Comparison of ENCODE assay signal across 19 cellular contexts in genomic region chr4:8088966-8089491, GRCh38.
DNase-seq lines count a peak whose midpoint lies in the region; FAIRE-seq and TF ChIP-seq lines count a peak whose summit lies in the region.
"Had no signal": no experiment of that assay in that cellular context is flagged by ENCODE, and none has a peak within 500 bp of the region (broad histone marks: within the 10 kb centered on the region; RNA-seq: fewer than 3 reads in every experiment).

No MANE protein-coding gene starts in this region.

- H3K18ac ChIP-seq in H1 (ENCODE audit: extremely low read depth, low read length) (no peak overlapping the region), H9 (ENCODE audit: insufficient read length, low read depth, low read length) (no peak overlapping the region)

- H3K27me3 Mint-ChIP-seq in CD14-positive monocyte (ENCODE audit: low read depth in 3 of 3) (peaks cover 3 to 5% (median 4%) of the 10 kb centered on the region in 3 donors), H9 (ENCODE audit: low read depth) (no peaks in the 10 kb centered on the region; the same call in 1 of the 2 replicates), endothelial cell (ENCODE audit: unreplicated experiment) (peaks cover 3% of the 10 kb centered on the region)
- H3K27me3 Mint-ChIP-seq: CD4-positive, alpha-beta T cell had no signal

- H3K9me3 Mint-ChIP-seq in CD14-positive monocyte: peaks cover 6 to 20% (median 17%) of the 10 kb centered on the region in 7 donors
- H3K9me3 Mint-ChIP-seq in H9: peaks cover 13 to 14% of the 10 kb centered on the region in 2 experiments
- peaks cover 5% of the 10 kb centered on the region for H3K9me3 Mint-ChIP-seq in endothelial cell (ENCODE audit: unreplicated experiment)

- H3T11ph ChIP-seq in H9 (ENCODE audit: low read length): no peak overlapping the region

- H3K36me3 Mint-ChIP-seq in CD14-positive monocyte: no peaks in the 10 kb centered on the region
- H3K36me3 Mint-ChIP-seq in H9 (ENCODE audit: insufficient read depth in 1 of 3, low read depth in 3 of 3): peaks cover 10 to 11% (median 11%) of the 10 kb centered on the region in 3 experiments
- H3K36me3 Mint-ChIP-seq in endothelial cell (ENCODE audit: low read depth, unreplicated experiment): peaks cover 7% of the 10 kb centered on the region

- peak; percentile 43 for DNase-seq in CD14-positive monocyte (ENCODE audit: low spot score)
- DNase-seq in H1 (ENCODE audit: low read depth in 1 of 2, low spot score in 2 of 2): no peak
- peak; percentile 1 for DNase-seq in osteoblast (ENCODE audit: insufficient read length, low spot score, missing footprints)
- DNase-seq in H9: no peak
- DNase-seq in NOMO-1 treated with DMSO at 0.1 percent for 48 hours (lab: John Stamatoyannopoulos, UW; ENCODE audit: unreplicated experiment): no peak
- no peak for DNase-seq in endothelial cell (ENCODE audit: low spot score)
- DNase-seq: ACHN; BE2C; C1 segment of cervical spinal cord; Caco-2; CD4-positive, alpha-beta T cell; DMS79; GDM1; HCEC 1CT had no signal

- H3K23ac ChIP-seq in H1 (ENCODE audit: insufficient read length) (no peak overlapping the region), H9 (ENCODE audit: insufficient read length, low read depth, low read length) (no peak overlapping the region)

- intact Hi-C loops in CD14-positive monocyte (cut with micrococcal nuclease): no loop called here

- H3K27me3 ChIP-seq in H1 (replicated peaks in 1 of 4; ENCODE audit: control insufficient read depth in 3 of 4, extremely low read depth in 1 of 4, insufficient read depth in 3 of 4, low read length in 3 of 4) (no peaks in the 10 kb centered on the region), osteoblast (ENCODE audit: insufficient read depth, low read length) (peaks cover 3% of the 10 kb centered on the region), H9 (ENCODE audit: insufficient read depth, low read length) (no peaks in the 10 kb centered on the region; the same call in 1 of the 2 replicates)
- H3K27me3 ChIP-seq: BE2C had no signal

- no peak overlapping the region for H2BK5ac ChIP-seq in H1 (ENCODE audit: low read depth, low read length)
- no peak overlapping the region for H2BK5ac ChIP-seq in H9 (ENCODE audit: insufficient read length, low read length)

- H2BK20ac ChIP-seq in H1 (ENCODE audit: low read length) (no peak overlapping the region), H9 (ENCODE audit: low read depth, low read length, poor library complexity, severe bottlenecking) (no peak overlapping the region)

- H3K4me3 Mint-ChIP-seq in CD14-positive monocyte (no peak overlapping the region), H9 (no peak overlapping the region), endothelial cell (ENCODE audit: unreplicated experiment) (no peak overlapping the region)
- H3K4me3 Mint-ChIP-seq: CD4-positive, alpha-beta T cell had no signal

- H3K36me3 ChIP-seq in H1 (ENCODE audit: control insufficient read depth in 2 of 4, insufficient read depth in 4 of 4, low read length in 3 of 4) (no peaks in the 10 kb centered on the region), osteoblast (ENCODE audit: insufficient read depth, low read length) (no peaks in the 10 kb centered on the region)
- H3K36me3 ChIP-seq: BE2C had no signal

- H3K9me3 ChIP-seq in H1 (ENCODE audit: insufficient read depth in 2 of 2, low read depth in 1 of 2, low read length in 1 of 2): peaks cover 0 to 6% of the 10 kb centered on the region in 2 experiments; a peak in 2 of 4 replicates
- no peaks in the 10 kb centered on the region for H3K9me3 ChIP-seq in osteoblast (ENCODE audit: low read depth, low read length)
- H3K9me3 ChIP-seq in H9 (ENCODE audit: control insufficient read depth, low read depth, low read length): no peaks in the 10 kb centered on the region
- H3K9me3 ChIP-seq: BE2C had no signal

- H2BK12ac ChIP-seq in H1 (ENCODE audit: low read depth, low read length) (no peak overlapping the region), H9 (ENCODE audit: insufficient read length, low read depth, low read length) (no peak overlapping the region)

- POLR2A ChIA-PET in H1 (lab: Charles Lee; ENCODE audit: partially characterized antibody): no interaction called here

- TF ChIP-seq RAD21 in Ishikawa (IDR thresholded peaks at IDR 0.05; ENCODE audit: low read depth) (no peak), H1 (IDR thresholded peaks at IDR 0.05 in 1 of 2, conservative IDR thresholded peaks at IDR 0.05 in 1 of 2; ENCODE audit: low read depth in 2 of 2, low read length in 2 of 2) (no peak)

- no peak overlapping the region for H3K27ac ChIP-seq in H1 (ENCODE audit: low read depth, low read length)
- no peak overlapping the region for H3K27ac ChIP-seq in osteoblast (ENCODE audit: low read depth, low read length)
- H3K27ac ChIP-seq in H9 (ENCODE audit: insufficient read length, low read depth, low read length): no peak overlapping the region

- 91% methylated on average over 12 of the region's 12 CpGs; no CpG with 5 or more reads in 1 of the 2 experiments for WGBS in H1 (ENCODE audit: extremely low coverage in 1 of 2, insufficient coverage in 1 of 2, insufficient read length in 1 of 2, insufficient replicate concordance in 2 of 2, low coverage in 1 of 2, low lambda C conversion rate in 2 of 2, missing lambda C conversion rate in 1 of 2), 2 experiments
- WGBS in H9 (ENCODE audit: extremely low coverage, insufficient read length, low lambda C conversion rate): no CpG with 5 or more reads among the region's 12 CpGs

- no peak overlapping the region for H4K91ac ChIP-seq in H1 (replicated peaks; ENCODE audit: insufficient read length, low read length)
- no peak overlapping the region for H4K91ac ChIP-seq in H9 (ENCODE audit: insufficient read length, low read depth, low read length)

- no peak for FAIRE-seq in H1 (lab: Jason Lieb, UNC)
- FAIRE-seq: A204.1, D721Med, GM12892, GM18507 had no signal

- H3K4me3 ChIP-seq in H1 (ENCODE audit: extremely low read depth in 1 of 4, insufficient read depth in 2 of 4, low read depth in 3 of 4, low read length in 4 of 4): no peak overlapping the region
- no peak overlapping the region for H3K4me3 ChIP-seq in osteoblast (ENCODE audit: insufficient read depth, low read length)

- no peak overlapping the region for H3K56ac ChIP-seq in H1 (replicated peaks; ENCODE audit: insufficient read length, low read depth, low read length)
- H3K56ac ChIP-seq in H9 (ENCODE audit: insufficient read length, low read depth, low read length): no peak overlapping the region

- H3K79me2 ChIP-seq in H1 (ENCODE audit: control insufficient read depth in 1 of 2, insufficient read depth in 2 of 2, low read length in 2 of 2) (no peaks in the 10 kb centered on the region), osteoblast (ENCODE audit: insufficient read depth, low read length) (no peaks in the 10 kb centered on the region), H9 (ENCODE audit: insufficient read depth, low read length) (no peaks in the 10 kb centered on the region)

- H4K8ac ChIP-seq in H1 (ENCODE audit: extremely low read depth, insufficient read depth, low read length) (no peak overlapping the region), H9 (replicated peaks; ENCODE audit: insufficient read length, low read depth, low read length) (no peak overlapping the region)

- no peak overlapping the region for H2AFZ ChIP-seq in H1 (ENCODE audit: low read length)
- no peak overlapping the region for H2AFZ ChIP-seq in osteoblast (ENCODE audit: low read length)
- no peak overlapping the region for H2AFZ ChIP-seq in H9 (ENCODE audit: low read length)

- TF ChIP-seq CTCF in CD14-positive monocyte (IDR thresholded peaks at IDR 0.05) (no peak), H1 (IDR thresholded peaks at IDR 0.05; ENCODE audit: control extremely low read depth in 1 of 3, insufficient read depth in 1 of 3, low read depth in 1 of 3, low read length in 3 of 3) (no peak), osteoblast (IDR thresholded peaks at IDR 0.05; ENCODE audit: extremely low read depth, low read depth, low read length) (no peak), H9 (conservative IDR thresholded peaks at IDR 0.05) (no peak), endothelial cell (IDR thresholded peaks at IDR 0.05; ENCODE audit: unreplicated experiment) (no peak)

- H4K20me1 ChIP-seq in H1 (replicated peaks in 1 of 2; ENCODE audit: control insufficient read depth in 1 of 2, insufficient read depth in 2 of 2, low read length in 2 of 2) (no peaks in the 10 kb centered on the region), osteoblast (ENCODE audit: insufficient read depth, low read length) (no peaks in the 10 kb centered on the region), H9 (ENCODE audit: control insufficient read depth, insufficient read depth, insufficient read length) (no peaks in the 10 kb centered on the region)

- H3K14ac ChIP-seq in H1 (ENCODE audit: insufficient read length) (no peak overlapping the region), H9 (ENCODE audit: insufficient read depth, low read length) (no peak overlapping the region)

- no peak overlapping the region for H2BK120ac ChIP-seq in H1 (replicated peaks; ENCODE audit: low read depth, low read length)
- H2BK120ac ChIP-seq in H9 (ENCODE audit: low read depth, low read length, poor library complexity, severe bottlenecking): no peak overlapping the region

- H3K4me1 ChIP-seq in H1 (replicated peaks in 1 of 4; ENCODE audit: control insufficient read depth in 3 of 4, insufficient read depth in 4 of 4, low read length in 3 of 4) (peaks cover 0 to 2% (median 0%) of the 10 kb centered on the region in 4 experiments; a peak in 3 of 7 replicates), osteoblast (ENCODE audit: insufficient read depth, low read length) (no peaks in the 10 kb centered on the region), H9 (ENCODE audit: insufficient read depth, low read length) (no peaks in the 10 kb centered on the region)
- H3K4me1 ChIP-seq: Caco-2 had no signal

- H3K4me2 ChIP-seq in H1 (ENCODE audit: insufficient read depth in 1 of 2, low read depth in 2 of 2, low read length in 2 of 2) (no peak overlapping the region), osteoblast (ENCODE audit: insufficient read depth, low read length) (no peak overlapping the region), H9 (ENCODE audit: insufficient read depth, insufficient read length, low read length) (no peak overlapping the region)

- no peak for TF ChIP-seq POLR2A in H1 (IDR thresholded peaks at IDR 0.05; ENCODE audit: control extremely low read depth in 1 of 2, low read depth in 2 of 2, low read length in 2 of 2)

- H3K9ac ChIP-seq in H1 (replicated peaks in 1 of 4; ENCODE audit: extremely low read depth in 1 of 4, low read depth in 3 of 4, low read length in 3 of 4) (no peak overlapping the region), H9 (ENCODE audit: extremely low read depth, insufficient read length, low read length) (no peak overlapping the region)

- H3K23me2 ChIP-seq in H1 (ENCODE audit: low read depth, low read length) (no peaks in the 10 kb centered on the region), H9 (ENCODE audit: insufficient read length, low read depth, low read length, poor library complexity, severe bottlenecking) (no peaks in the 10 kb centered on the region)

- TF ChIP-seq EP300 in Ishikawa (IDR thresholded peaks at IDR 0.05; ENCODE audit: borderline replicate concordance) (no peak), H1 (IDR thresholded peaks at IDR 0.05; ENCODE audit: borderline replicate concordance in 1 of 2, low read depth in 2 of 2, low read length in 2 of 2) (no peak)

- H2BK15ac ChIP-seq in H1 (ENCODE audit: low read length) (no peak overlapping the region), H9 (ENCODE audit: low read depth, low read length) (no peak overlapping the region)

- peak overlapping the region; percentile 38 for H3K4ac ChIP-seq in H1 (replicated peaks; ENCODE audit: insufficient read length, low read depth, low read length)
- H3K4ac ChIP-seq in H9 (ENCODE audit: low read depth, low read length): no peak overlapping the region

- H2AK5ac ChIP-seq in H1 (ENCODE audit: low read depth, low read length) (no peak overlapping the region), H9 (ENCODE audit: insufficient read length, low read length) (no peak overlapping the region)

- CTCF ChIA-PET in H1 (lab: Charles Lee; ENCODE audit: partially characterized antibody): interaction anchor here (0.9 to 5.7 kb wide), 4 partner anchors 13 to 73 kb away, joined by 3 to 34 read pairs (median 4); no protein-coding TSS in a partner anchor

- H4K5ac ChIP-seq in H1 (ENCODE audit: insufficient read length, low read depth, low read length) (no peak overlapping the region), H9 (ENCODE audit: insufficient read length, low read depth, low read length) (no peak overlapping the region)

- H3K27ac Mint-ChIP-seq in CD14-positive monocyte (no peak overlapping the region), H9 (no peak overlapping the region), endothelial cell (ENCODE audit: unreplicated experiment) (no peak overlapping the region)
- H3K27ac Mint-ChIP-seq: CD4-positive, alpha-beta T cell had no signal

- H3K4me1 Mint-ChIP-seq in CD14-positive monocyte (no peaks in the 10 kb centered on the region), H9 (peaks cover 9 to 18% of the 10 kb centered on the region in 2 experiments), endothelial cell (ENCODE audit: unreplicated experiment) (peaks cover 7% of the 10 kb centered on the region)

- H3K79me1 ChIP-seq in H1 (ENCODE audit: low read depth, low read length) (no peaks in the 10 kb centered on the region), H9 (ENCODE audit: insufficient read depth, low read depth, low read length, poor library complexity, severe bottlenecking) (no peaks in the 10 kb centered on the region)

Comparison
In these comparisons a context has a peak if more than half of its experiments do, and no peak if none do; other contexts are left out.
1. DNase-seq: peak in CD14-positive monocyte (single experiment) and osteoblast (single experiment); none in H1 (0 of 2), H9 (single experiment), NOMO-1 treated with DMSO at 0.1 percent for 48 hours (single experiment) and endothelial cell (single experiment).